3 cellular contexts compared by ENCODE assay signal in the genomic region with DNA sequence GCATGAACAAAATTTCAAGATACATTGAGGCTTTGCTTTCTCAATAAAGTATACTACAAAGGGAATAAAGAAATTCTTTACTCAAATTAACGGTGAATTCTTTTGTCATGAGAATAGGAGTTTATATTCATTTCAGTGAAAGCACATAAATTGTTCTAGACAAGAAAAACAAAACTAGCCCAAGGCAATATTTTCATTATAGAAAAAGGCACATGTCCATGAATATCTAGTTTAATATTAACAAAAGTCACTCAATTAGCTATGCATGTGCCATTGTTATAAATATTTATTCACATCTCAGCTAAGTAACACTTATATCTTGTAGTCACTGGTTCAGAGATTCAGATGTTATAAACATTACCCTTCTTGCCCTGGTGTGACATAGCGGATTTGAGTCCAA.
"Had no signal": no experiment of that assay in that cellular context is flagged by ENCODE, and none has a peak within 500 bp of the region (broad histone marks: within the 10 kb centered on the region; RNA-seq: fewer than 3 reads in every experiment).

No MANE protein-coding gene starts in this region.

- H3K4me3 ChIP-seq: GM12878 had no signal

- DNase-seq: GDM1, GF-D8 had no signal

- ATAC-seq: GM12878 had no signal
